ENCODE assay signal across 18 cellular contexts in genomic region chr12:132146098-132146497, GRCh38. TPM values are rescaled to one million over a fixed set of nuclear protein-coding genes. Genes with fewer than 3 reads are reported as not detected.
A peak's percentile ranks its signal among the peaks of the same experiment; 100 is the strongest.
DNase-seq lines count a peak whose midpoint lies in the region; ATAC-seq and TF ChIP-seq lines count a peak whose summit lies in the region.
"Had no signal": no experiment of that assay in that cellular context is flagged by ENCODE, and none has a peak within 500 bp of the region (broad histone marks: within the 10 kb centered on the region; RNA-seq: fewer than 3 reads in every experiment).

No MANE protein-coding gene starts in this region.

- no peaks in the 10 kb centered on the region for H3K27me3 ChIP-seq in ascending aorta
- H3K27me3 ChIP-seq: hepatocyte, right lobe of liver, uterus had no signal

- no peak for DNase-seq in activated T-cell treated with anti-CD3 and anti-CD28 coated beads, Interleukin-2, amount 50 U/mL, for 4 hours
- DNase-seq in activated T-cell treated with anti-CD3 and anti-CD28 coated beads for 4 hours, result no peak
- no peak for DNase-seq in OCI-LY7 (ENCODE audit: low spot score)
- no peak for DNase-seq in chondrocyte (ENCODE audit: low spot score)
- no peak for DNase-seq in progenitor cell of endocrine pancreas (ENCODE audit: low spot score, unreplicated experiment)
- DNase-seq in ascending aorta (ENCODE audit: low spot score in 2 of 2), result no peak
- DNase-seq: anterior cingulate cortex; dermis blood vessel endothelial cell; DMS153; Right ventricle myocardium superior; stimulated activated CD4-positive, alpha-beta T cell treated with anti-CD3 and anti-CD28 coated beads, Interleukin-4, amount 100 ng/mL, for 4 hours; T1000 had no signal

- peak overlapping the region; percentile 85; the same call in 1 of the 2 replicates for H3K4me2 ChIP-seq in OCI-LY7 (ENCODE audit: low read length)

- H2AFZ ChIP-seq in OCI-LY7 (ENCODE audit: low read length), result no peak overlapping the region
- H2AFZ ChIP-seq: hepatocyte had no signal

- H3K27ac Mint-ChIP-seq in chondrocyte (ENCODE audit: unreplicated experiment) (no peak overlapping the region), progenitor cell of endocrine pancreas (peak overlapping the region; percentile 11)

- BruUV-seq in OCI-LY7 (replicated peaks; lab: Mats Ljungman, UMichigan), result no TSS peak

- no peaks in the 10 kb centered on the region for H3K27me3 Mint-ChIP-seq in activated T-cell treated with anti-CD3 and anti-CD28 coated beads, Interleukin-2, amount 50 U/mL, for 4 hours (ENCODE audit: low read depth)
- H3K27me3 Mint-ChIP-seq in chondrocyte (ENCODE audit: low read depth) (no peaks in the 10 kb centered on the region), progenitor cell of endocrine pancreas (peaks cover 3% of the 10 kb centered on the region)

- H3K27ac ChIP-seq in OCI-LY7 (ENCODE audit: low read depth, low read length, poor library complexity, severe bottlenecking), result no peak overlapping the region
- no peak overlapping the region for H3K27ac ChIP-seq in ascending aorta
- H3K27ac ChIP-seq: hepatocyte, right lobe of liver, uterus had no signal

- no peaks in the 10 kb centered on the region for H3K9me3 ChIP-seq in OCI-LY7 (ENCODE audit: low read length)
- no peaks in the 10 kb centered on the region for H3K9me3 ChIP-seq in ascending aorta
- H3K9me3 ChIP-seq: right lobe of liver, uterus had no signal

- peaks cover 23% of the 10 kb centered on the region for H3K4me1 Mint-ChIP-seq in activated T-cell treated with anti-CD3 and anti-CD28 coated beads, Interleukin-2, amount 50 U/mL, for 4 hours (ENCODE audit: low read depth)
- H3K4me1 Mint-ChIP-seq in chondrocyte (ENCODE audit: low read depth) (peaks cover 28% of the 10 kb centered on the region), progenitor cell of endocrine pancreas (ENCODE audit: low read depth) (peaks cover 11% of the 10 kb centered on the region)

- H3K36me3 ChIP-seq in OCI-LY7 (ENCODE audit: insufficient read depth, low read length), result peaks cover 56% of the 10 kb centered on the region
- peaks cover 22 to 33% of the 10 kb centered on the region in 2 donors for H3K36me3 ChIP-seq in ascending aorta
- H3K36me3 ChIP-seq: uterus had no signal

- intact Hi-C loops in OCI-LY7 (cut with micrococcal nuclease; ENCODE audit: unreplicated experiment), result no loop called here
- intact Hi-C loops in ascending aorta (cut with DNase I), result loop anchor here (10.0 kb wide), 2 partner anchors 251 to 431 kb away; partner anchors contain the start of genes SFSWAP and ULK1

- H3K36me3 Mint-ChIP-seq in activated T-cell treated with anti-CD3 and anti-CD28 coated beads, Interleukin-2, amount 50 U/mL, for 4 hours (ENCODE audit: insufficient read depth), result peaks cover 9% of the 10 kb centered on the region
- no peaks in the 10 kb centered on the region for H3K36me3 Mint-ChIP-seq in chondrocyte (ENCODE audit: low read depth)
- H3K36me3 Mint-ChIP-seq in progenitor cell of endocrine pancreas (ENCODE audit: insufficient read depth), result peaks cover 4% of the 10 kb centered on the region

- no peaks in the 10 kb centered on the region; the same call in 1 of the 2 replicates for H4K20me1 ChIP-seq in OCI-LY7 (ENCODE audit: insufficient read depth, low read length)

- H3K9me3 Mint-ChIP-seq in activated T-cell treated with anti-CD3 and anti-CD28 coated beads, Interleukin-2, amount 50 U/mL, for 4 hours, result no peaks in the 10 kb centered on the region
- no peaks in the 10 kb centered on the region for H3K9me3 Mint-ChIP-seq in chondrocyte (ENCODE audit: low read depth)
- no peaks in the 10 kb centered on the region for H3K9me3 Mint-ChIP-seq in progenitor cell of endocrine pancreas (ENCODE audit: low read depth)

- POLR2A ChIA-PET in OCI-LY7 (lab: Charles Lee), result no interaction called here

- no peak for ATAC-seq in activated T-cell treated with anti-CD3 and anti-CD28 coated beads, Interleukin-2, amount 50 U/mL, for 4 hours
- ATAC-seq in HG02852 (IDR thresholded peaks at IDR 0.05; ENCODE audit: unreplicated experiment), result no peak
- no peak for ATAC-seq in HG02678 (IDR thresholded peaks at IDR 0.05; ENCODE audit: unreplicated experiment)
- ATAC-seq: left lobe of liver, right lobe of liver had no signal

- H3K4me3 ChIP-seq in OCI-LY7 (ENCODE audit: low read depth, low read length, poor library complexity, severe bottlenecking) (no peak overlapping the region), ascending aorta (no peak overlapping the region)
- H3K4me3 ChIP-seq: hepatocyte, right lobe of liver, uterus had no signal

- H3K4me3 Mint-ChIP-seq in activated T-cell treated with anti-CD3 and anti-CD28 coated beads, Interleukin-2, amount 50 U/mL, for 4 hours, result peak overlapping the region; percentile 91
- H3K4me3 Mint-ChIP-seq in chondrocyte (ENCODE audit: unreplicated experiment), result peak overlapping the region; percentile 51
- peak overlapping the region; percentile 86 for H3K4me3 Mint-ChIP-seq in progenitor cell of endocrine pancreas (ENCODE audit: low read depth)

- peaks cover 44% of the 10 kb centered on the region for H3K79me2 ChIP-seq in OCI-LY7 (ENCODE audit: insufficient read depth, low read depth, low read length)

- CTCF ChIA-PET in OCI-LY7 (lab: Charles Lee; ENCODE audit: unreplicated experiment), result interaction anchor here (0.5 kb wide), 1 partner anchor 260 kb away, joined by 3 read pairs; no protein-coding TSS in a partner anchor

- TF ChIP-seq CTCF in OCI-LY7 (conservative IDR thresholded peaks at IDR 0.05; ENCODE audit: low read length) (no peak), chondrocyte (IDR thresholded peaks at IDR 0.05) (no peak), progenitor cell of endocrine pancreas (IDR thresholded peaks at IDR 0.05; ENCODE audit: unreplicated experiment) (no peak), ascending aorta (IDR thresholded peaks at IDR 0.05) (no peak)

- no peaks in the 10 kb centered on the region for H3K9me2 ChIP-seq in OCI-LY7 (ENCODE audit: insufficient read depth, low read length)

- H3K4me1 ChIP-seq in OCI-LY7 (ENCODE audit: insufficient read depth, low read length, poor library complexity, severe bottlenecking) (peaks cover 19% of the 10 kb centered on the region), ascending aorta (peaks cover 4 to 16% of the 10 kb centered on the region in 2 donors)

RNA-seq across cellular contexts. Expression of gene NOC4L, which starts 1.8 kb away (rescaled TPM):
- 10 to 100 TPM; 85.3 to 92.5 (median 89.0) TPM for total RNA-seq in activated T-cell treated with anti-CD3 and anti-CD28 coated beads, Interleukin-2, amount 50 U/mL, for 4 hours
- total RNA-seq in OCI-LY7 (2014; rRNA removed; shearing (Covaris generic)), result 25.0 and 31.0 TPM in 2 replicates
- total RNA-seq in OCI-LY7 (2022) (43.7 and 47.6 TPM in 2 replicates), chondrocyte (14.4 to 16.0 TPM (median 14.7 TPM) in 3 replicates), progenitor cell of endocrine pancreas (27.0 and 27.3 TPM in 2 replicates), ascending aorta (9.2 TPM)

RNA-seq across cellular contexts. Expression of gene DDX51, which starts 2.0 kb away (rescaled TPM):
- 10 to 100 TPM; 71.4 to 83.5 (median 72.8) TPM for total RNA-seq in activated T-cell treated with anti-CD3 and anti-CD28 coated beads, Interleukin-2, amount 50 U/mL, for 4 hours
- 46.2 and 47.1 TPM in 2 replicates for total RNA-seq in OCI-LY7 (2014; rRNA removed; shearing (Covaris generic))
- total RNA-seq in OCI-LY7 (2022) (63.1 and 63.5 TPM in 2 replicates), chondrocyte (7.9 to 10.1 TPM (median 9.6 TPM) in 3 replicates), progenitor cell of endocrine pancreas (28.1 and 29.4 TPM in 2 replicates), ascending aorta (4.3 TPM)
